1 cellular context compared by ENCODE assay signal in the genomic region with DNA sequence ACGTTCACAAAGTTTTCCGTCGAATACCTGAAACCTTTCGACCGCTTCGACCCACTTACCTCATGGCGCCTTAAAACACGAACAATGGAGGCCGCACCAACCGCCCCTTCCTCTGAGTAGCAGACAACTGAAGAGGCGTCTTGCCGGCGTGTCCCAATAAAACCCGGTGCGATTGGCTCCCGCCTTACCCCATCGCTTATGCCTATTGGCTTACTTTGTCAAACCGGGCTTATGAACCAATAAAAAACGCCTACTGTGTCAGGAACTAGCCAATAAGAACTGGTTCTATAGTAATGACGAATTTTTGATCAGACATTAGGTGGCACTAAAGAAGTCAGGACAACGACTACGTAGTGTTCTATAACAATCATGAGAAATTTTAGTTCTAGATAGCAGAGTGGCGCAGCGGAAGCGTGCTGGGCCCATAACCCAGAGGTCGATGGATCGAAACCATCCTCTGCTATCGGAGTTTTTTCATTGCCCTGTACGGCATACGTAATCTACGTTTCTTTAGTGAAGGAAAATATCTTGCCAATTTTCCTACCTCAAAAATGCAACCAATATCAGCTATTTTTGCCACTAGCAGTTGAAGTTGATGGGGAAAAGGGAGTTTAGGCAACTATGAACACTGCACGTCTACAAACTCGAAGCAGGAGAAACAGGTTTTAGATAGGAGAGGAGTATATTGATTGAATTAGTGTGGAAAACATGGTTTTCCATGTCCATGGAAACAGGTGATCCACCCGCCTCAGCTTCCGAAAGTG.
TF ChIP-seq lines count a peak whose summit lies in the region.

A gene (minus strand): TSS at position 135 of the 764 bp plus-strand sequence. CDS start 71 bp downstream, at position 64.

TF ChIP-seq in HCT116, 20 proteins besides CTCF, POLR2A, EP300 and RAD21 (continued from another document):
- TF ChIP-seq, protein P1, sequence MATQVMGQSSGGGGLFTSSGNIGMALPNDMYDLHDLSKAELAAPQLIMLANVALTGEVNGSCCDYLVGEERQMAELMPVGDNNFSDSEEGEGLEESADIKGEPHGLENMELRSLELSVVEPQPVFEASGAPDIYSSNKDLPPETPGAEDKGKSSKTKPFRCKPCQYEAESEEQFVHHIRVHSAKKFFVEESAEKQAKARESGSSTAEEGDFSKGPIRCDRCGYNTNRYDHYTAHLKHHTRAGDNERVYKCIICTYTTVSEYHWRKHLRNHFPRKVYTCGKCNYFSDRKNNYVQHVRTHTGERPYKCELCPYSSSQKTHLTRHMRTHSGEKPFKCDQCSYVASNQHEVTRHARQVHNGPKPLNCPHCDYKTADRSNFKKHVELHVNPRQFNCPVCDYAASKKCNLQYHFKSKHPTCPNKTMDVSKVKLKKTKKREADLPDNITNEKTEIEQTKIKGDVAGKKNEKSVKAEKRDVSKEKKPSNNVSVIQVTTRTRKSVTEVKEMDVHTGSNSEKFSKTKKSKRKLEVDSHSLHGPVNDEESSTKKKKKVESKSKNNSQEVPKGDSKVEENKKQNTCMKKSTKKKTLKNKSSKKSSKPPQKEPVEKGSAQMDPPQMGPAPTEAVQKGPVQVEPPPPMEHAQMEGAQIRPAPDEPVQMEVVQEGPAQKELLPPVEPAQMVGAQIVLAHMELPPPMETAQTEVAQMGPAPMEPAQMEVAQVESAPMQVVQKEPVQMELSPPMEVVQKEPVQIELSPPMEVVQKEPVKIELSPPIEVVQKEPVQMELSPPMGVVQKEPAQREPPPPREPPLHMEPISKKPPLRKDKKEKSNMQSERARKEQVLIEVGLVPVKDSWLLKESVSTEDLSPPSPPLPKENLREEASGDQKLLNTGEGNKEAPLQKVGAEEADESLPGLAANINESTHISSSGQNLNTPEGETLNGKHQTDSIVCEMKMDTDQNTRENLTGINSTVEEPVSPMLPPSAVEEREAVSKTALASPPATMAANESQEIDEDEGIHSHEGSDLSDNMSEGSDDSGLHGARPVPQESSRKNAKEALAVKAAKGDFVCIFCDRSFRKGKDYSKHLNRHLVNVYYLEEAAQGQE (IDR thresholded peaks at IDR 0.05; ENCODE audit: low read depth): no peak
- TF ChIP-seq POLR2AphosphoS5 (IDR thresholded peaks at IDR 0.05; ENCODE audit: low read depth, low read length): peak; percentile 92
- TF ChIP-seq, protein P2, sequence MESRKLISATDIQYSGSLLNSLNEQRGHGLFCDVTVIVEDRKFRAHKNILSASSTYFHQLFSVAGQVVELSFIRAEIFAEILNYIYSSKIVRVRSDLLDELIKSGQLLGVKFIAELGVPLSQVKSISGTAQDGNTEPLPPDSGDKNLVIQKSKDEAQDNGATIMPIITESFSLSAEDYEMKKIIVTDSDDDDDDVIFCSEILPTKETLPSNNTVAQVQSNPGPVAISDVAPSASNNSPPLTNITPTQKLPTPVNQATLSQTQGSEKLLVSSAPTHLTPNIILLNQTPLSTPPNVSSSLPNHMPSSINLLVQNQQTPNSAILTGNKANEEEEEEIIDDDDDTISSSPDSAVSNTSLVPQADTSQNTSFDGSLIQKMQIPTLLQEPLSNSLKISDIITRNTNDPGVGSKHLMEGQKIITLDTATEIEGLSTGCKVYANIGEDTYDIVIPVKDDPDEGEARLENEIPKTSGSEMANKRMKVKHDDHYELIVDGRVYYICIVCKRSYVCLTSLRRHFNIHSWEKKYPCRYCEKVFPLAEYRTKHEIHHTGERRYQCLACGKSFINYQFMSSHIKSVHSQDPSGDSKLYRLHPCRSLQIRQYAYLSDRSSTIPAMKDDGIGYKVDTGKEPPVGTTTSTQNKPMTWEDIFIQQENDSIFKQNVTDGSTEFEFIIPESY (IDR thresholded peaks at IDR 0.05; ENCODE audit: extremely low read depth, insufficient replicate concordance, low read length): no peak
- TF ChIP-seq CBX3 (IDR thresholded peaks at IDR 0.05; ENCODE audit: low read depth): no peak; the same call in 1 of the 2 replicates
- peak; percentile 81 for TF ChIP-seq YY1 (IDR thresholded peaks at IDR 0.05; ENCODE audit: extremely low read depth, insufficient replicate concordance, low read depth, low read length)
- TF ChIP-seq ZNF274 (IDR thresholded peaks at IDR 0.05; ENCODE audit: low read depth, low read length): no peak
- no peak for TF ChIP-seq EZH2phosphoT487 (IDR thresholded peaks at IDR 0.05; ENCODE audit: borderline replicate concordance)
- TF ChIP-seq, protein P3, sequence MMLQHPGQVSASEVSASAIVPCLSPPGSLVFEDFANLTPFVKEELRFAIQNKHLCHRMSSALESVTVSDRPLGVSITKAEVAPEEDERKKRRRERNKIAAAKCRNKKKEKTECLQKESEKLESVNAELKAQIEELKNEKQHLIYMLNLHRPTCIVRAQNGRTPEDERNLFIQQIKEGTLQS (IDR thresholded peaks at IDR 0.05): peak; percentile 100
- no peak for TF ChIP-seq EZH2 (IDR thresholded peaks at IDR 0.05)
- TF ChIP-seq EGR1 (IDR thresholded peaks at IDR 0.05; ENCODE audit: low read depth): peak; percentile 55; the same call in 1 of the 2 replicates
- no peak; the same call in 1 of the 2 replicates for TF ChIP-seq JUND (IDR thresholded peaks at IDR 0.05)
- peak; percentile 64 for TF ChIP-seq TCF7L2 (IDR thresholded peaks at IDR 0.05; ENCODE audit: borderline replicate concordance, extremely low read depth, insufficient read depth, insufficient read length)
